Comparison of ENCODE assay signal across 12 cellular contexts in the genomic region with DNA sequence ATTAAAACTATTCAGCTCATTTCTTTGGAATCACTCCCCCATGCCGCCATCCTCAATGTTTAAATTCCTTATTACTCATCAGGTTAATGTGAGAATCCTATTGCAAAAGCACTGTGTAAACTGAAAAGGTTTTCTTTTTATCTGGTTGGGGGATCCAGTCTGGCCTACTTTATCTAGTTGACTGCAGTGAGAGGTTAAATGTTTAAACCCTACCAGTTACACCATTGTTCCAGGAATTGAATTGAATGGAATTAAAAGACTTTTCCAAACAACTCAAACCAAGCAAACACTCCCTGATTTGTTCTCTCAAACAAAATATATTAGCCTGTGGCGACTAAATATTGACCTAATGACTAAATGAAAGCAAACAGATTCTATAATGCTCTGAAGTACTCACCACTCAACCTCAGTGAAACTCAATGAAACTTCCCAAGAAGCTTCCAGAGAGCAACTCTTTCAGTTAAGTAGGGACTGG.
DNase-seq lines count a peak whose midpoint lies in the region.
"Had no signal": no experiment of that assay in that cellular context is flagged by ENCODE, and none has a peak within 500 bp of the region (broad histone marks: within the 10 kb centered on the region; RNA-seq: fewer than 3 reads in every experiment).

No MANE protein-coding gene starts in this region.

- in situ Hi-C loops in KBM-7 (cut with MboI; ENCODE audit: low pct_unique_long_range_greater_than_20kb, low sequenced_read_pairs), result no loop called here

- H3K4me1 Mint-ChIP-seq in activated naive CD8-positive, alpha-beta T cell treated with anti-CD3 and anti-CD28 coated beads for 36 hours, result no peaks in the 10 kb centered on the region
- H3K4me1 Mint-ChIP-seq: naive thymus-derived CD8-positive, alpha-beta T cell had no signal

- no peaks in the 10 kb centered on the region for H3K9me3 ChIP-seq in adipocyte (ENCODE audit: control insufficient read depth, low read length)
- H3K9me3 ChIP-seq: heart left ventricle had no signal

- H3K36me3 ChIP-seq in adipocyte (ENCODE audit: control insufficient read depth, insufficient read depth, low read length, severe bottlenecking), result no peaks in the 10 kb centered on the region
- H3K36me3 ChIP-seq: heart left ventricle had no signal

- peaks cover 9% of the 10 kb centered on the region for H3K27me3 Mint-ChIP-seq in activated naive CD8-positive, alpha-beta T cell treated with anti-CD3 and anti-CD28 coated beads for 36 hours

- no peaks in the 10 kb centered on the region for H3K9me3 Mint-ChIP-seq in activated naive CD8-positive, alpha-beta T cell treated with anti-CD3 and anti-CD28 coated beads for 36 hours
- H3K9me3 Mint-ChIP-seq: naive thymus-derived CD8-positive, alpha-beta T cell had no signal

- H3K27me3 ChIP-seq in adipocyte (replicated peaks; ENCODE audit: control insufficient read depth, insufficient read depth, low read length), result no peaks in the 10 kb centered on the region
- H3K27me3 ChIP-seq: heart left ventricle had no signal

- no peak overlapping the region for H3K4me3 Mint-ChIP-seq in activated naive CD8-positive, alpha-beta T cell treated with anti-CD3 and anti-CD28 coated beads for 36 hours
- H3K4me3 Mint-ChIP-seq: naive thymus-derived CD8-positive, alpha-beta T cell had no signal

- H3K4me3 ChIP-seq in adipocyte (ENCODE audit: low read length), result no peak overlapping the region
- H3K4me3 ChIP-seq: heart left ventricle had no signal

- no peak overlapping the region for H3K9ac ChIP-seq in adipocyte (ENCODE audit: low read length)

- no peaks in the 10 kb centered on the region for H3K36me3 Mint-ChIP-seq in activated naive CD8-positive, alpha-beta T cell treated with anti-CD3 and anti-CD28 coated beads for 36 hours
- H3K36me3 Mint-ChIP-seq: naive thymus-derived CD8-positive, alpha-beta T cell had no signal

- H3K27ac Mint-ChIP-seq in activated naive CD8-positive, alpha-beta T cell treated with anti-CD3 and anti-CD28 coated beads for 36 hours, result no peak overlapping the region
- H3K27ac Mint-ChIP-seq: naive thymus-derived CD8-positive, alpha-beta T cell had no signal

- DNase-seq in A172 (ENCODE audit: low spot score) (peak; percentile 36), HuH-7 (ENCODE audit: low spot score) (peak; percentile 39), adipocyte (ENCODE audit: low read depth) (peak; percentile 71), kidney glomerular epithelial cell (lab: John Stamatoyannopoulos, UW) (peak; percentile 95), GDM1 (lab: John Stamatoyannopoulos, UW) (no peak), KBM-7 (no peak)
- no peak for DNase-seq in activated naive CD8-positive, alpha-beta T cell treated with anti-CD3 and anti-CD28 coated beads for 36 hours
- DNase-seq in activated CD4-positive, alpha-beta T cell treated with anti-CD3 and anti-CD28 coated beads, Interleukin-2, amount 50 U/mL, for 4 hours, result no peak
- DNase-seq: central memory CD4-positive, alpha-beta T cell; heart left ventricle; naive thymus-derived CD8-positive, alpha-beta T cell; NCI-H1436 treated with DMSO at 0.1 percent for 48 hours had no signal

- H3K4me1 ChIP-seq in adipocyte (ENCODE audit: control insufficient read depth, insufficient read depth, low read length), result peaks cover 9% of the 10 kb centered on the region
- H3K4me1 ChIP-seq: heart left ventricle had no signal

Comparison
In these comparisons a context has a peak if more than half of its experiments do, and no peak if none do; other contexts are left out.
1. DNase-seq: peak in A172 (single experiment), HuH-7 (single experiment), adipocyte (single experiment) and kidney glomerular epithelial cell (single experiment); none in activated naive CD8-positive, alpha-beta T cell treated with anti-CD3 and anti-CD28 coated beads for 36 hours (single experiment), GDM1 (single experiment), KBM-7 (single experiment) and activated CD4-positive, alpha-beta T cell treated with anti-CD3 and anti-CD28 coated beads, Interleukin-2, amount 50 U/mL, for 4 hours (0 of 2).